28 cellular contexts compared by ENCODE assay signal in genomic region chr6:35178012-35178411, GRCh38. TPM values are rescaled to one million over a fixed set of nuclear protein-coding genes. Genes with fewer than 3 reads are reported as not detected.
"Had no signal": no experiment of that assay in that cellular context is flagged by ENCODE, and none has a peak within 500 bp of the region (broad histone marks: within the 10 kb centered on the region; RNA-seq: fewer than 3 reads in every experiment).

No MANE protein-coding gene starts in this region.

- H3K4me1 Mint-ChIP-seq: activated B cell treated with CpG ODN at 0.5 μM for 24 hours had no signal

- H3K27me3 ChIP-seq: right lobe of liver, vagina had no signal

- H3K36me3 ChIP-seq: heart right ventricle, right lobe of liver, tibial nerve, vagina had no signal

- FAIRE-seq: endometrium, keratinocyte had no signal

- H3K27ac ChIP-seq: heart right ventricle, right lobe of liver, skin epidermis, tibial nerve, vagina had no signal

- H3K4me3 ChIP-seq: heart right ventricle, right lobe of liver, skin epidermis, tibial nerve, vagina had no signal

- H3K4me3 Mint-ChIP-seq: activated B cell treated with CpG ODN at 0.5 μM for 24 hours; activated CD4-positive, alpha-beta T cell treated with anti-CD3 and anti-CD28 coated beads for 36 hours; activated naive CD4-positive, alpha-beta T cell treated with anti-CD3 and anti-CD28 coated beads for 36 hours; activated naive CD8-positive, alpha-beta T cell treated with anti-CD3 and anti-CD28 coated beads, Interleukin-2, amount 10 ng/mL, durations not matched to agents 7 days and 5 days; nephron progenitor cell; stimulated activated naive CD8-positive, alpha-beta T cell treated with anti-CD3 and anti-CD28 coated beads, Interleukin-15, Interleukin-2, amounts not matched to agents 100 ng/mL and 50 ng/mL, for 24 hours; T-helper 17 cell had no signal

- H3K9me3 ChIP-seq: heart right ventricle, right lobe of liver, tibial nerve, vagina had no signal

- ATAC-seq: activated CD4-positive, alpha-beta T cell treated with anti-CD3 and anti-CD28 coated beads for 36 hours; heart right ventricle; right lobe of liver; T-helper 17 cell had no signal

- DNase-seq: activated B cell treated with CpG ODN at 0.5 μM for 24 hours; activated CD4-positive, alpha-beta T cell treated with anti-CD3 and anti-CD28 coated beads for 36 hours; activated CD4-positive, alpha-beta T cell treated with anti-CD3 and anti-CD28 coated beads, Interleukin-2, amount 50 U/mL, for 4 hours; activated effector memory CD4-positive, alpha-beta T cell treated with Interleukin-2 at 50 U/mL for 16 hours; activated naive CD4-positive, alpha-beta T cell treated with anti-CD3 and anti-CD28 coated beads for 36 hours; activated naive CD8-positive, alpha-beta T cell treated with anti-CD3 and anti-CD28 coated beads, Interleukin-2, amount 10 ng/mL, durations not matched to agents 7 days and 5 days; activated T-cell treated with anti-CD3 and anti-CD28 coated beads, Interleukin-2, amount 50 U/mL, for 48 hours; amniotic stem cell; cerebellar nuclear complex; cortex of kidney; heart right ventricle; midbrain; nephron progenitor cell; nucleus accumbens; right lobe of liver; stimulated activated CD4-positive, alpha-beta T cell treated with anti-CD3 and anti-CD28 coated beads, Interleukin-1b, Interleukin-23, amount 100 ng/mL, for 48 hours; substantia nigra; T-helper 17 cell had no signal

- H3K36me3 Mint-ChIP-seq: activated naive CD8-positive, alpha-beta T cell treated with anti-CD3 and anti-CD28 coated beads, Interleukin-2, amount 10 ng/mL, durations not matched to agents 7 days and 5 days had no signal

- H3K9me3 Mint-ChIP-seq: activated B cell treated with CpG ODN at 0.5 μM for 24 hours; activated naive CD4-positive, alpha-beta T cell treated with anti-CD3 and anti-CD28 coated beads for 36 hours; activated naive CD8-positive, alpha-beta T cell treated with anti-CD3 and anti-CD28 coated beads, Interleukin-2, amount 10 ng/mL, durations not matched to agents 7 days and 5 days; nephron progenitor cell; stimulated activated naive CD8-positive, alpha-beta T cell treated with anti-CD3 and anti-CD28 coated beads, Interleukin-15, Interleukin-2, amounts not matched to agents 100 ng/mL and 50 ng/mL, for 24 hours had no signal

- H3K27ac Mint-ChIP-seq: activated B cell treated with CpG ODN at 0.5 μM for 24 hours; activated CD4-positive, alpha-beta T cell treated with anti-CD3 and anti-CD28 coated beads for 36 hours; activated naive CD4-positive, alpha-beta T cell treated with anti-CD3 and anti-CD28 coated beads for 36 hours; activated naive CD8-positive, alpha-beta T cell treated with anti-CD3 and anti-CD28 coated beads, Interleukin-2, amount 10 ng/mL, durations not matched to agents 7 days and 5 days; stimulated activated naive CD8-positive, alpha-beta T cell treated with anti-CD3 and anti-CD28 coated beads, Interleukin-15, Interleukin-2, amounts not matched to agents 100 ng/mL and 50 ng/mL, for 24 hours; T-helper 17 cell had no signal

RNA-seq across cellular contexts. Expression of gene SCUBE3, which starts 35.7 kb away (rescaled TPM):
- total RNA-seq: activated B cell treated with CpG ODN at 0.5 μM for 24 hours; activated CD4-positive, alpha-beta T cell treated with anti-CD3 and anti-CD28 coated beads for 36 hours; activated naive CD4-positive, alpha-beta T cell treated with anti-CD3 and anti-CD28 coated beads for 36 hours; T-helper 17 cell had no signal

RNA-seq across cellular contexts. Expression of gene TCP11, which starts 36.9 kb away (rescaled TPM):
- total RNA-seq: activated B cell treated with CpG ODN at 0.5 μM for 24 hours; activated CD4-positive, alpha-beta T cell treated with anti-CD3 and anti-CD28 coated beads for 36 hours; activated CD8-positive, alpha-beta memory T cell treated with anti-CD3 and anti-CD28 coated beads for 36 hours; activated naive CD4-positive, alpha-beta T cell treated with anti-CD3 and anti-CD28 coated beads for 36 hours; activated naive CD8-positive, alpha-beta T cell treated with anti-CD3 and anti-CD28 coated beads, Interleukin-2, amount 10 ng/mL, durations not matched to agents 7 days and 5 days; epithelial cell of proximal tubule; heart right ventricle; lung microvascular endothelial cell; myocyte; T-helper 17 cell; vagina had no signal
- polyA plus RNA-seq: keratinocyte had no signal
